In the genomic region with DNA sequence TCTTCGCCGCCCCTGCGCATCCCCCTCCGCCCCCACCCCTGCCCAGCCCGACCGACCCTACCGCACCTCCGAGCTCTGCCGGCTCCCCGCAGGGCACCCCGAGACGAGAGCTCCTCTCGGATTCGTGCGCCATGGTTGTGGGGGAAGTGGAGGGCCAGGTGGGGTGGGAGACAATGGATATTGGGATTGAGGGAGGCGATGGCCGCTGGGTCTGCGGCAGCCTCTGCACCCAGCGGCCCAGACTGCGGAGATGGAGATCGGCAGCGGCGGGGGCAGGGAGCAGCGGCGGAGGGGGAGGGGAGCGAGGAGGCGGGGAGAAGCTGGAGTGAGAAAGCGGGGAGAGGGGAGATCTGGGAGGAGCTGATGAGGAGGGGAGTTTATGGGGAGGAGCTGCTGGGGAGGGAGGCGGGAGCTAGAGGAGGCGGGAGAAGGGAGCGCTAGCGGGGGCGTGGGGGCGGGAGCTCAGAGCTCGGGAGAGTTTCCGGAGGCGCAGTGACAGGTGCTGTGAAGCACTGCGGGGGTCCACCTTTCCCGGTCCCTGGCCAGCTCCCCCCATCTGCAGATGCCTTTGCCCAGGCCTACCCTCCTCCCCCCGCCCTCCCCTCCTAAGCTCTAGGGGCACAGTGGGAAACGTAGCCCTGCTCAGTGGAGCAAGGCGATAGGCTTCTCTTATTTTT, we compare ENCODE assay signal across 8 cellular contexts. TPM values are rescaled to one million over a fixed set of nuclear protein-coding genes. Genes with fewer than 3 reads are reported as not detected.
A peak's percentile ranks its signal among the peaks of the same experiment; 100 is the strongest.
DNase-seq lines count a peak whose midpoint lies in the region; FAIRE-seq and TF ChIP-seq lines count a peak whose summit lies in the region.

TSS of gene SALL2 (minus strand) at position 352 of the 677 bp plus-strand sequence. CDS start at position 133, 219 bp downstream.

- H3K27me3 ChIP-seq in bronchial epithelial cell (ENCODE audit: control insufficient read depth, insufficient read depth, low read length), result no peaks in the 10 kb centered on the region
- H3K27me3 ChIP-seq in smooth muscle cell (ENCODE audit: low read depth), result no peaks in the 10 kb centered on the region

- FAIRE-seq in GM12891 (lab: Jason Lieb, UNC) (peak; percentile 45), bronchial epithelial cell (lab: Jason Lieb, UNC) (no peak)

- H3K4me3 ChIP-seq in WI38 (ENCODE audit: low read depth, low read length) (peak within 1 kb of the TSS; percentile 66), bronchial epithelial cell (ENCODE audit: low read depth, low read length) (peak within 1 kb of the TSS; percentile 48), smooth muscle cell (peak within 1 kb of the TSS; percentile 96)

- peak within 1 kb of the TSS; percentile 96 for H2AFZ ChIP-seq in smooth muscle cell (ENCODE audit: low read depth)

- 0% methylated on average over 13 of the region's 42 CpGs for WGBS in smooth muscle cell (ENCODE audit: low lambda C conversion rate)

- H3K27ac ChIP-seq in smooth muscle cell (ENCODE audit: low read depth), result no peak within 1 kb of the TSS

- H3F3A ChIP-seq in smooth muscle cell (ENCODE audit: low read depth), result no peaks in the 10 kb centered on the region

- peak; percentile 53 for DNase-seq in GM12891 (ENCODE audit: insufficient read length, low spot score)
- DNase-seq in NCI-H1436 (lab: John Stamatoyannopoulos, UW), result peak; percentile 89
- DNase-seq in bronchial epithelial cell (ENCODE audit: low read depth), result peak; percentile 22
- peak; percentile 88 for DNase-seq in iPS-NIHi7 (ENCODE audit: extremely low spot score)
- peak; percentile 29 for DNase-seq in smooth muscle cell (lab: John Stamatoyannopoulos, UW; ENCODE audit: unreplicated experiment)
- no peak for DNase-seq in inferior parietal cortex (ENCODE audit: extremely low spot score)
- no peak for DNase-seq in HCEC 1CT

- TF ChIP-seq CTCF in WI38 (IDR thresholded peaks at IDR 0.05; ENCODE audit: low read depth, low read length), result no peak
- TF ChIP-seq CTCF in bronchial epithelial cell (IDR thresholded peaks at IDR 0.05; ENCODE audit: insufficient read depth, low read length, severe bottlenecking), result no peak
- TF ChIP-seq CTCF in smooth muscle cell (IDR thresholded peaks at IDR 0.05; ENCODE audit: borderline replicate concordance, insufficient read depth, poor library complexity, severe bottlenecking), result no peak

- no peak; the same call in 1 of the 2 replicates for TF ChIP-seq POLR2A in GM12891 (IDR thresholded peaks at IDR 0.05; ENCODE audit: low read depth, low read length)

- peak within 1 kb of the TSS; percentile 54 for H3K9ac ChIP-seq in smooth muscle cell (ENCODE audit: low read depth)

- no peaks in the 10 kb centered on the region for H3K9me3 ChIP-seq in smooth muscle cell (replicated peaks; ENCODE audit: low read depth)

- no peaks in the 10 kb centered on the region for H3K79me2 ChIP-seq in smooth muscle cell (ENCODE audit: low read depth)

- no peaks in the 10 kb centered on the region for H4K20me1 ChIP-seq in smooth muscle cell (ENCODE audit: low read depth)

- H3K36me3 ChIP-seq in bronchial epithelial cell (ENCODE audit: control insufficient read depth, insufficient read depth, low read length) (no peaks in the 10 kb centered on the region), smooth muscle cell (ENCODE audit: low read depth) (no peaks in the 10 kb centered on the region)

- peak within 1 kb of the TSS; percentile 98 for H3K4me2 ChIP-seq in smooth muscle cell

- H3K4me1 ChIP-seq in smooth muscle cell (ENCODE audit: low read depth), result peaks cover 29% of the 10 kb centered on the region

TF ChIP-seq in GM12891, 5 proteins besides CTCF, POLR2A, EP300 and RAD21:
- TF ChIP-seq PAX5 (IDR thresholded peaks at IDR 0.05; ENCODE audit: insufficient read depth, low read length, severe bottlenecking) (no peak), SPI1 (IDR thresholded peaks at IDR 0.05; ENCODE audit: low read depth, low read length) (no peak), TAF1 (IDR thresholded peaks at IDR 0.05; ENCODE audit: low read depth, low read length) (no peak), POLR2AphosphoS5 (IDR thresholded peaks at IDR 0.05; ENCODE audit: low read depth, low read length) (no peak), POU2F2 (IDR thresholded peaks at IDR 0.05; ENCODE audit: low read depth, low read length) (no peak)

RNA-seq across cellular contexts. Expression of gene SALL2, which starts in this region (rescaled TPM):
- polyA plus RNA-seq in GM12891 (2012; ENCODE audit: low read depth, missing spikeins), result 4.5 TPM
- total RNA-seq in bronchial epithelial cell (under 0.01 and 0.13 TPM in 2 replicates), smooth muscle cell (4.5 and 5.9 TPM in 2 replicates)
- polyA plus RNA-seq in smooth muscle cell, result 4.5 and 6.7 TPM in 2 replicates

Comparison
In these comparisons a context has a peak if more than half of its experiments do, and no peak if none do; other contexts are left out.
1. Peak in DNase-seq and H3K4me3 ChIP-seq in bronchial epithelial cell; RNA of the gene not detected or under 1 TPM.
2. DNase-seq: peak in GM12891 (single experiment), NCI-H1436 (single experiment), iPS-NIHi7 (single experiment) and smooth muscle cell (single experiment); none in inferior parietal cortex (single experiment) and HCEC 1CT (single experiment).
3. Peak in every context shown above with its lines, with median percentiles within 50 percentile points of each other: H3K4me3 ChIP-seq.